Comparison of ENCODE assay signal across 10 cellular contexts in genomic region chr17:30819941-30820705, GRCh38. TPM values are rescaled to one million over a fixed set of nuclear protein-coding genes. Genes with fewer than 3 reads are reported as not detected.
DNase-seq lines count a peak whose midpoint lies in the region; ATAC-seq and TF ChIP-seq lines count a peak whose summit lies in the region.
"Had no signal": no experiment of that assay in that cellular context is flagged by ENCODE, and none has a peak within 500 bp of the region (broad histone marks: within the 10 kb centered on the region; RNA-seq: fewer than 3 reads in every experiment).

No MANE protein-coding gene starts in this region.

- H3K4me3 Mint-ChIP-seq in activated CD4-positive, alpha-beta T cell treated with anti-CD3 and anti-CD28 coated beads, Interleukin-2, amount 10 ng/mL, durations not matched to agents 24 days and 14 days = peak overlapping the region; percentile 94
- H3K4me3 Mint-ChIP-seq in endothelial cell (ENCODE audit: unreplicated experiment) = peak overlapping the region; percentile 16

- no peaks in the 10 kb centered on the region for H3K9me2 ChIP-seq in SU-DHL-6 (replicated peaks; ENCODE audit: insufficient read depth, low read length)

- peak overlapping the region; percentile 96 for H3K9ac ChIP-seq in SU-DHL-6 (ENCODE audit: low read length)

- H3K27me3 Mint-ChIP-seq in activated CD4-positive, alpha-beta T cell treated with anti-CD3 and anti-CD28 coated beads, Interleukin-2, amount 10 ng/mL, durations not matched to agents 24 days and 14 days = no peaks in the 10 kb centered on the region
- H3K27me3 Mint-ChIP-seq in endothelial cell (ENCODE audit: unreplicated experiment) = peaks cover 5% of the 10 kb centered on the region

- H2AFZ ChIP-seq in SU-DHL-6 (ENCODE audit: low read depth, low read length, severe bottlenecking) = no peak overlapping the region

- TF ChIP-seq POLR2A in erythroblast (IDR thresholded peaks at IDR 0.05; ENCODE audit: low read length) = no peak

- no peak for DNase-seq in activated CD4-positive, alpha-beta T cell treated with anti-CD3 and anti-CD28 coated beads, Interleukin-2, amount 10 ng/mL, durations not matched to agents 24 days and 14 days
- DNase-seq in activated CD4-positive, alpha-beta T cell treated with anti-CD3 and anti-CD28 coated beads, Interleukin-2, amount 50 U/mL, for 4 hours = no peak
- no peak for DNase-seq in endothelial cell (ENCODE audit: low spot score)
- peak; percentile 14 for DNase-seq in stimulated activated naive CD8-positive, alpha-beta T cell treated with anti-CD3 and anti-CD28 coated beads, Interleukin-15, Interleukin-2, amounts not matched to agents 100 U/mL and 50 U/mL, for 24 hours
- no peak for DNase-seq in middle frontal gyrus (ENCODE audit: extremely low spot score, low spot score)
- DNase-seq in RKO (ENCODE audit: low spot score) = no peak
- no peak for DNase-seq in erythroblast (lab: John Stamatoyannopoulos, UW)
- DNase-seq: effector CD8-positive, alpha-beta T cell; NCI-H446 treated with DMSO at 0.1 percent for 48 hours had no signal

- peaks cover 28% of the 10 kb centered on the region for H3K36me3 Mint-ChIP-seq in activated CD4-positive, alpha-beta T cell treated with anti-CD3 and anti-CD28 coated beads, Interleukin-2, amount 10 ng/mL, durations not matched to agents 24 days and 14 days (ENCODE audit: low read depth)
- peaks cover 2% of the 10 kb centered on the region for H3K36me3 Mint-ChIP-seq in endothelial cell (ENCODE audit: low read depth, unreplicated experiment)

- no peaks in the 10 kb centered on the region for H3K27me3 ChIP-seq in SU-DHL-6 (ENCODE audit: low read length)

- H3K79me2 ChIP-seq in SU-DHL-6 (ENCODE audit: insufficient read depth, low read length) = peaks cover 91% of the 10 kb centered on the region

- intact Hi-C loops in activated CD4-positive, alpha-beta T cell treated with anti-CD3 and anti-CD28 coated beads, Interleukin-2, amount 10 ng/mL, durations not matched to agents 24 days and 14 days (cut with micrococcal nuclease) = loop anchor here (5.0 to 10.0 kb wide), 4 partner anchors 38 to 705 kb away; partner anchors contain the start of genes EVI2B and NSRP1

- H3K4me1 Mint-ChIP-seq in activated CD4-positive, alpha-beta T cell treated with anti-CD3 and anti-CD28 coated beads, Interleukin-2, amount 10 ng/mL, durations not matched to agents 24 days and 14 days = peaks cover 44% of the 10 kb centered on the region
- H3K4me1 Mint-ChIP-seq in endothelial cell (ENCODE audit: unreplicated experiment) = peaks cover 46% of the 10 kb centered on the region

- H3K4me3 ChIP-seq in SU-DHL-6 (ENCODE audit: insufficient read depth, low read length, poor library complexity, severe bottlenecking) = peak overlapping the region; percentile 12

- 0 out of 2 replicates have a peak, but pooled peaks cover 3% of the 10 kb centered on the region for H3K36me3 ChIP-seq in SU-DHL-6 (ENCODE audit: low read length)

- no peak for ATAC-seq in stimulated activated naive CD8-positive, alpha-beta T cell treated with anti-CD3 and anti-CD28 coated beads, Interleukin-15, Interleukin-2, amounts not matched to agents 100 U/mL and 50 U/mL, for 24 hours

- no peaks in the 10 kb centered on the region for H3K9me3 ChIP-seq in SU-DHL-6 (ENCODE audit: insufficient read depth, low read length)

- no peak for TF ChIP-seq CTCF in SU-DHL-6 (IDR thresholded peaks at IDR 0.05; ENCODE audit: insufficient read depth, low read length, poor library complexity, severe bottlenecking)
- TF ChIP-seq CTCF in endothelial cell (IDR thresholded peaks at IDR 0.05; ENCODE audit: unreplicated experiment) = no peak

- H3K9me3 Mint-ChIP-seq in activated CD4-positive, alpha-beta T cell treated with anti-CD3 and anti-CD28 coated beads, Interleukin-2, amount 10 ng/mL, durations not matched to agents 24 days and 14 days = no peaks in the 10 kb centered on the region
- H3K9me3 Mint-ChIP-seq in endothelial cell (ENCODE audit: unreplicated experiment) = no peaks in the 10 kb centered on the region

- peak overlapping the region; percentile 88 for H3K27ac ChIP-seq in SU-DHL-6 (ENCODE audit: low read depth, low read length)

- peaks cover 63% of the 10 kb centered on the region for H3F3A ChIP-seq in SU-DHL-6 (ENCODE audit: insufficient read depth)

- H3K4me2 ChIP-seq in SU-DHL-6 (ENCODE audit: low read depth, low read length, poor library complexity, severe bottlenecking) = peak overlapping the region; percentile 100

- peak overlapping the region; percentile 88 for H3K27ac Mint-ChIP-seq in activated CD4-positive, alpha-beta T cell treated with anti-CD3 and anti-CD28 coated beads, Interleukin-2, amount 10 ng/mL, durations not matched to agents 24 days and 14 days
- peak overlapping the region; percentile 81 for H3K27ac Mint-ChIP-seq in endothelial cell (ENCODE audit: unreplicated experiment)

- H4K20me1 ChIP-seq in SU-DHL-6 (ENCODE audit: low read depth, low read length) = no peaks in the 10 kb centered on the region

RNA-seq across cellular contexts. Expression of gene CRLF3, which starts 4.4 kb away (rescaled TPM):
- 43.2 and 46.4 TPM in 2 replicates for total RNA-seq in activated CD4-positive, alpha-beta T cell treated with anti-CD3 and anti-CD28 coated beads, Interleukin-2, amount 10 ng/mL, durations not matched to agents 24 days and 14 days
- 23.8 TPM for total RNA-seq in endothelial cell (ENCODE audit: unreplicated experiment)

RNA-seq across cellular contexts. Expression of gene ATAD5, which starts 11.6 kb away (rescaled TPM):
- 30.2 and 31.5 TPM in 2 replicates for total RNA-seq in activated CD4-positive, alpha-beta T cell treated with anti-CD3 and anti-CD28 coated beads, Interleukin-2, amount 10 ng/mL, durations not matched to agents 24 days and 14 days
- total RNA-seq in endothelial cell (ENCODE audit: unreplicated experiment) = 6.3 TPM
